Comparison of ENCODE assay signal across 11 cellular contexts in the genomic region with DNA sequence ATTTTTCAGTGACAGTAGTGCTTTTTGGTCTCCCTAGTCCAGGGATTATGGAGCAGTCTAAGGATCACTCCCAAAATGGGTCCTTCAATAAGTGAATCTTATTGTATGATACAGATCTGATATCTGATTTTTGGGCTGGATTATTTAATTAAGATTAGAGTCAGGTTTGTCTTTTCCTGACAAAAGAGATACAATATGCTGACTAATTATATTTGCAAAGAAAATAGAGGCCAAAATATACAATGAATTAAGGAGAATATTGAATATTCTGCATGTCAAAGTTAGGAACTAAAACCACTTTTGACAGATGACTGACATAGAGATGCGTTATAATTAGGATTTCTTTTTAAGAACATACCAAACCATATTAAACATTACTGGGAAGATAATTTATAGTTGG.
"Had no signal": no experiment of that assay in that cellular context is flagged by ENCODE, and none has a peak within 500 bp of the region (broad histone marks: within the 10 kb centered on the region; RNA-seq: fewer than 3 reads in every experiment).

No MANE protein-coding gene starts in this region.

- ATAC-seq: GM23338, HCT116 had no signal

- H3K9me3 ChIP-seq: HAP-1 had no signal

- H3K36me3 ChIP-seq: HAP-1 had no signal

- H2AFZ ChIP-seq: GM23248, GM23338 had no signal

- H3K4me3 ChIP-seq: GM23248, GM23338, HAP-1 had no signal

- H3K4me2 ChIP-seq: GM23338 had no signal

- FAIRE-seq: H1, H54 had no signal

- DNase-seq: GM23248, GOT3, H7, H9, HCEC 1CT, HFFc6 had no signal

- H3K27ac ChIP-seq: GM23248 had no signal

- H3K9ac ChIP-seq: GM23248 had no signal
